8 cellular contexts compared by ENCODE assay signal in the genomic region with DNA sequence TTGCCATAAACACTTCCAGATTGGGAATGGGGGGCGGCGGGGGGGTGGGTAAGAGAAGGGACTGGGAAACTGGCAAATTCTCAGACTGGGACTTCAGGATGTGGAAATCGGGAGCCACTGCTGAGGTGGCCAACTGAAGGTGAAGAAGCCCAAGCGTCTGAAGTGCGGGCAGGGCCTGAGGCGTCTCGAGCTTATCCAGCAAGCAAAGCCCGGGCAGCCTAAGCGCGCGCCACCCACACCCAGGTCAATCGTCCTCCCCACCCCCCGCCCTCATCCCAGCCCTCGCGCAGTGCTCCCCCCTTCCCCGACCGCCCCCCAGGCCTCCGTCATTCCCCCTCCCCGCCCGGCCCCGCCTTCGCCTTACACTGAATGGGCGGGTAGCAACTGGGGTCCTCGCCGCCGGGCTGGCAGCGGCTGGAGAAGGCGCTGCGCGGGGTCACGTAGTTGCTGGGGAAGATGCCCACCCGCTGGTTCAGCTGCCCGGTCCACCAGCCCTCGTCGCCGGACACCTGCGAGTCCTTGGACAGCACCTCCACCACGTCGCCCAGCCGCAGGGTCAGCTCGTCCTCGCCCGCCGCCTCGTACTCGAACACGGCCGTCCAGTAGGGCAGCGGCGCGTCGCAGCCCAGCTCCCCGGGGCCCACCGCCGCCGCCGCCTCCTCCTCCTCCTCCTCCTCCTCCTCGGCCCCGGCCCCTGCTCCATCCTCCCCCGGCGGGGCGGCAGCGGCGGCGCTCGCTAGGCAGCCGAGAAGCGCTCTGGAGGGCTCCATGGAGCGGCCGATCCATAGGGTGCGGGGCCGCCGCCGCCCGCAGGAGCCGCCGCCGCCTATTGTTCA. TPM values are rescaled to one million over a fixed set of nuclear protein-coding genes. Genes with fewer than 3 reads are reported as not detected.
DNase-seq lines count a peak whose midpoint lies in the region; ATAC-seq and TF ChIP-seq lines count a peak whose summit lies in the region.

No MANE protein-coding gene starts in this region.

- H3K36me3 Mint-ChIP-seq in activated T-cell treated with anti-CD3 and anti-CD28 coated beads, Interleukin-2, amount 50 U/mL, for 72 hours (ENCODE audit: insufficient read depth in 2 of 2), result peaks cover 0 to 2% of the 10 kb centered on the region in 2 donors

- H3K4me3 ChIP-seq in foreskin fibroblast (ENCODE audit: low read depth in 1 of 2, low read length in 2 of 2), result peak overlapping the region; percentile 47 to 49

- H3K4me1 Mint-ChIP-seq in activated T-cell treated with anti-CD3 and anti-CD28 coated beads, Interleukin-2, amount 50 U/mL, for 72 hours (ENCODE audit: low read depth), result peaks cover 12% of the 10 kb centered on the region

- TF ChIP-seq POLR2A in GM18505 (IDR thresholded peaks at IDR 0.05; ENCODE audit: borderline replicate concordance, extremely low read depth, insufficient read depth, insufficient read length), result peak; percentile 7

- ATAC-seq in GM18505 (IDR thresholded peaks at IDR 0.05; ENCODE audit: unreplicated experiment) (peak; percentile 18), HG02678 (IDR thresholded peaks at IDR 0.05; ENCODE audit: unreplicated experiment) (peak; percentile 8)
- ATAC-seq in activated T-cell treated with anti-CD3 and anti-CD28 coated beads, Interleukin-2, amount 50 U/mL, for 72 hours (replicated peaks in 1 of 2), result peak; percentile 24

- H3K27ac Mint-ChIP-seq in activated T-cell treated with anti-CD3 and anti-CD28 coated beads, Interleukin-2, amount 50 U/mL, for 72 hours, result peak overlapping the region; percentile 16

- peak overlapping the region in 1 of 2 donors; percentile 82 for H3K4me3 Mint-ChIP-seq in activated T-cell treated with anti-CD3 and anti-CD28 coated beads, Interleukin-2, amount 50 U/mL, for 72 hours

- peak; percentile 62 for DNase-seq in NCI-H2227 (lab: John Stamatoyannopoulos, UW; ENCODE audit: unreplicated experiment)
- DNase-seq in activated T-cell treated with anti-CD3 and anti-CD28 coated beads, Interleukin-2, amount 50 U/mL, for 72 hours, result peak; percentile 48 to 51
- peak in 1 of 2 donors; percentile 23 for DNase-seq in foreskin fibroblast
- DNase-seq in posterior vena cava (ENCODE audit: low spot score), result peak; percentile 84
- no peak for DNase-seq in hepatic stellate cell (ENCODE audit: low spot score)
- no peak for DNase-seq in cerebellar cortex (ENCODE audit: low spot score)

- H3K9me3 Mint-ChIP-seq in activated T-cell treated with anti-CD3 and anti-CD28 coated beads, Interleukin-2, amount 50 U/mL, for 72 hours, result no peaks in the 10 kb centered on the region

- peaks cover 5% of the 10 kb centered on the region for H3K27me3 Mint-ChIP-seq in activated T-cell treated with anti-CD3 and anti-CD28 coated beads, Interleukin-2, amount 50 U/mL, for 72 hours (ENCODE audit: low read depth)

- no peak for TF ChIP-seq CTCF in foreskin fibroblast (IDR thresholded peaks at IDR 0.05; ENCODE audit: low read depth, low read length)

- intact Hi-C loops in posterior vena cava (cut with DNase I), result no loop called here

RNA-seq across cellular contexts. Expression of gene MAP3K9, which starts 0.7 kb away (rescaled TPM):
- total RNA-seq in activated T-cell treated with anti-CD3 and anti-CD28 coated beads, Interleukin-2, amount 50 U/mL, for 72 hours, result 1 to 10 TPM; 6.2 to 7.5 TPM
- under 1 TPM; 0.14 to 0.51 TPM for total RNA-seq in posterior vena cava

Comparison
In these comparisons a context has a peak if more than half of its experiments do, and no peak if none do; other contexts are left out.
1. DNase-seq: peak in NCI-H2227 (single experiment), activated T-cell treated with anti-CD3 and anti-CD28 coated beads, Interleukin-2, amount 50 U/mL, for 72 hours (2 of 2) and posterior vena cava (single experiment); none in hepatic stellate cell (single experiment) and cerebellar cortex (single experiment).
2. RNA of gene MAP3K9, which starts 0.7 kb away (total RNA-seq): 6.2 to 7.5 TPM in activated T-cell treated with anti-CD3 and anti-CD28 coated beads, Interleukin-2, amount 50 U/mL, for 72 hours; 0.14 to 0.51 TPM in posterior vena cava; every median in the first group is over 4 times any median in the second.
3. Peak in every context shown above with its lines, with median percentiles within 50 percentile points of each other: ATAC-seq.